ENCODE assay signal across 12 cellular contexts in the genomic region with DNA sequence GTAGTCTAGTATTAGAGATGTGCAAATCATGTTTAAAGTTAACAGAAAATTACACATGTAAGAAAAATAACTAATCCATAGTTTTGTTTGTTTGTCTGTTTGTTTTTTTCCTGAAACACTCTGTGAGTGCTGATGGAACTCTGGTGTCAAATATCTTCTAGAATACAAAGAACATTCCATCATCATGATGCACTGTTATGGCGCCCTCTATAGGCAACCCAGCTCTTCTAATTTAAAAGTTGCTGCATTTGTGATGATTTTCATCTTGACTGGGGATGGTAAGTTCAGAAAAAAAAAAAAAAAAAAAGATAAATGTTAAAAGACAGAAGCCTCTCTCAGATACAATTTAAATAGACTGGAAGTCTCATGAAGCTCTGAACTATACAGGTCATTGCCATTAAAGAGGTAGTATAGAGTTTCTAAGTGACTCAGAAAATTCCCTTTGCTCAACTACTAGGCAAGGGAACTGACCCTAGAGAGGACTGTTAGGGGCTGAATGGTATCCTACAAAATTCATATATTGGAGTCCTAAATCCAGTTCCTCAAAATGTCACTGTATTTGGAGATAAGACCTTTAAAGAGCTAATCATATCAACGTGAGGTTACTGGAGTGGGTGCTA.
DNase-seq lines count a peak whose midpoint lies in the region; ATAC-seq and TF ChIP-seq lines count a peak whose summit lies in the region.
"Had no signal": no experiment of that assay in that cellular context is flagged by ENCODE, and none has a peak within 500 bp of the region (broad histone marks: within the 10 kb centered on the region; RNA-seq: fewer than 3 reads in every experiment).

No MANE protein-coding gene starts in this region.

- H3K27me3 Mint-ChIP-seq in HFFc6 (ENCODE audit: insufficient read depth) (peaks cover 1% of the 10 kb centered on the region; the same call in 1 of the 2 replicates), WTC11 (ENCODE audit: low read depth) (no peaks in the 10 kb centered on the region)

- ATAC-seq in WTC11 (peak; percentile 83), GM18505 (IDR thresholded peaks at IDR 0.05; ENCODE audit: unreplicated experiment) (no peak)
- ATAC-seq: K562 had no signal

- TF ChIP-seq POLR2A in GM18505 (IDR thresholded peaks at IDR 0.05; ENCODE audit: borderline replicate concordance, extremely low read depth, insufficient read depth, insufficient read length): no peak

- H3K9me3 Mint-ChIP-seq in HFFc6: peaks cover 27% of the 10 kb centered on the region
- H3K9me3 Mint-ChIP-seq in WTC11: peaks cover 11% of the 10 kb centered on the region

- DNase-seq in AG04449 (ENCODE audit: low read depth, low spot score): no peak
- no peak for DNase-seq in HFFc6
- no peak for DNase-seq in WTC11 (ENCODE audit: low spot score)
- peak; percentile 37 for DNase-seq in iPS DF 6.9 (ENCODE audit: low read depth, low spot score)
- no peak for DNase-seq in cerebellar nuclear complex (lab: John Stamatoyannopoulos, UW)
- DNase-seq in activated gamma-delta T cell treated with Interleukin-2 at 50 U/mL for 16 hours: no peak
- no peak for DNase-seq in activated effector memory CD4-positive, alpha-beta T cell treated with anti-CD3 and anti-CD28 coated beads, Interleukin-2, amount 50 U/mL, for 16 hours
- DNase-seq: EL, GOT3 had no signal

- H3K4me3 ChIP-seq in AG04449 (ENCODE audit: low read depth, low read length): no peak overlapping the region
- H3K4me3 ChIP-seq in iPS DF 6.9 (ENCODE audit: low read length): no peak overlapping the region
- H3K4me3 ChIP-seq: K562 had no signal

- POLR2A ChIA-PET in AG04449 (lab: Yijun Ruan, JAX): no interaction called here
- POLR2A ChIA-PET in WTC11 (lab: Charles Lee): interaction anchor here (0.6 to 0.8 kb wide), 3 partner anchors 327 to 1227 kb away, joined by 3 to 8 read pairs (median 4); no protein-coding TSS in a partner anchor

- no peaks in the 10 kb centered on the region for H3K27me3 ChIP-seq in iPS DF 6.9 (ENCODE audit: control insufficient read depth, insufficient read depth, low read length)

- H3K4me1 Mint-ChIP-seq in HFFc6 (ENCODE audit: low read depth) (no peaks in the 10 kb centered on the region), WTC11 (no peaks in the 10 kb centered on the region)

- no peak overlapping the region for H3K27ac Mint-ChIP-seq in HFFc6
- peak overlapping the region; percentile 23; the same call in 1 of the 2 replicates for H3K27ac Mint-ChIP-seq in WTC11
- H3K27ac Mint-ChIP-seq: T-helper 2 cell treated with Interferon-gamma antibody and Interleukin-4, amounts not matched to agents 5 μg/mL and 100 μg/mL, for 36 hours had no signal

- no peak overlapping the region for H3K27ac ChIP-seq in iPS DF 6.9 (ENCODE audit: low read length)

- no CpG with 5 or more reads among the region's 2 CpGs for WGBS in iPS DF 6.9 (ENCODE audit: insufficient coverage, insufficient read length)

- H3K4me1 ChIP-seq in iPS DF 6.9 (ENCODE audit: control insufficient read depth, insufficient read depth, low read length): no peaks in the 10 kb centered on the region

- H3K4me3 Mint-ChIP-seq in HFFc6: no peak overlapping the region
- no peak overlapping the region for H3K4me3 Mint-ChIP-seq in WTC11
- H3K4me3 Mint-ChIP-seq: T-helper 2 cell treated with Interferon-gamma antibody and Interleukin-4, amounts not matched to agents 5 μg/mL and 100 μg/mL, for 36 hours had no signal

- TF ChIP-seq CTCF in AG04449 (IDR thresholded peaks at IDR 0.05; ENCODE audit: insufficient read depth, low read length, missing control alignments): peak; percentile 15
- TF ChIP-seq CTCF in HFFc6 (IDR thresholded peaks at IDR 0.05): peak; percentile 30; the same call in 1 of the 2 replicates
- TF ChIP-seq CTCF in WTC11 (IDR thresholded peaks at IDR 0.05): no peak

- no peaks in the 10 kb centered on the region for H3K9me3 ChIP-seq in iPS DF 6.9 (ENCODE audit: control insufficient read depth, insufficient read depth, low read length)

- H3K36me3 Mint-ChIP-seq in HFFc6 (ENCODE audit: low read depth) (no peaks in the 10 kb centered on the region), WTC11 (peaks cover 8% of the 10 kb centered on the region; the same call in 1 of the 2 replicates)

- CTCF ChIA-PET in AG04449 (lab: Yijun Ruan, JAX): interaction anchor here (0.7 kb wide), 1 partner anchor 677 kb away, joined by 3 read pairs; no protein-coding TSS in a partner anchor
- CTCF ChIA-PET in WTC11 (lab: Charles Lee): interaction anchor here (0.6 to 1.0 kb wide), 18 partner anchors 36 to 1561 kb away, joined by 3 to 5 read pairs (median 4); no protein-coding TSS in a partner anchor

- H3K36me3 ChIP-seq in iPS DF 6.9 (ENCODE audit: control insufficient read depth, insufficient read depth, low read length): no peaks in the 10 kb centered on the region

TF ChIP-seq in WTC11, 78 proteins besides CTCF, POLR2A, EP300 and RAD21:
- TF ChIP-seq PREB (CRISPR knock-in tag; IDR thresholded peaks at IDR 0.05; ENCODE audit: borderline replicate concordance): no peak
- TF ChIP-seq AFF4 (CRISPR knock-in tag; IDR thresholded peaks at IDR 0.05; ENCODE audit: borderline replicate concordance): no peak
- TF ChIP-seq, protein P1, sequence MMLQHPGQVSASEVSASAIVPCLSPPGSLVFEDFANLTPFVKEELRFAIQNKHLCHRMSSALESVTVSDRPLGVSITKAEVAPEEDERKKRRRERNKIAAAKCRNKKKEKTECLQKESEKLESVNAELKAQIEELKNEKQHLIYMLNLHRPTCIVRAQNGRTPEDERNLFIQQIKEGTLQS (CRISPR knock-in tag; conservative IDR thresholded peaks at IDR 0.05): no peak
- TF ChIP-seq E2F4 (CRISPR knock-in tag; IDR thresholded peaks at IDR 0.05; ENCODE audit: borderline replicate concordance, low read depth): no peak
- no peak for TF ChIP-seq RELA (CRISPR knock-in tag; IDR thresholded peaks at IDR 0.05; ENCODE audit: borderline replicate concordance)
- no peak for TF ChIP-seq NR2C2 (CRISPR knock-in tag; IDR thresholded peaks at IDR 0.05)
- TF ChIP-seq ZNF317 (CRISPR knock-in tag; IDR thresholded peaks at IDR 0.05; ENCODE audit: borderline replicate concordance, low read depth): no peak
- TF ChIP-seq FOXJ3 (CRISPR knock-in tag; IDR thresholded peaks at IDR 0.05; ENCODE audit: borderline replicate concordance): no peak
- TF ChIP-seq ESRRA (CRISPR knock-in tag; IDR thresholded peaks at IDR 0.05; ENCODE audit: borderline replicate concordance): no peak
- no peak for TF ChIP-seq CREM (CRISPR knock-in tag; IDR thresholded peaks at IDR 0.05)
- TF ChIP-seq ZNF416 (CRISPR knock-in tag; IDR thresholded peaks at IDR 0.05): no peak
- no peak for TF ChIP-seq OVOL2 (CRISPR knock-in tag; IDR thresholded peaks at IDR 0.05; ENCODE audit: borderline replicate concordance)
TF ChIP-seq in WTC11: peak in this region for 0.
